1 cellular context compared by ENCODE assay signal in genomic region chrX:154333116-154333515, GRCh38.
TF ChIP-seq lines count a peak whose summit lies in the region.

No MANE protein-coding gene starts in this region.

TF ChIP-seq in endothelial cell of umbilical vein, 7 proteins besides CTCF, POLR2A, EP300 and RAD21:
- TF ChIP-seq EZH2 (IDR thresholded peaks at IDR 0.05; ENCODE audit: borderline replicate concordance, low read depth, low read length, severe bottlenecking) (no peak), MYC (IDR thresholded peaks at IDR 0.05; ENCODE audit: low read depth, low read length) (no peak), POLR2AphosphoS5 (IDR thresholded peaks at IDR 0.05; ENCODE audit: insufficient read depth, low read depth, low read length) (no peak)
